Comparison of ENCODE assay signal across 35 cellular contexts in the genomic region with DNA sequence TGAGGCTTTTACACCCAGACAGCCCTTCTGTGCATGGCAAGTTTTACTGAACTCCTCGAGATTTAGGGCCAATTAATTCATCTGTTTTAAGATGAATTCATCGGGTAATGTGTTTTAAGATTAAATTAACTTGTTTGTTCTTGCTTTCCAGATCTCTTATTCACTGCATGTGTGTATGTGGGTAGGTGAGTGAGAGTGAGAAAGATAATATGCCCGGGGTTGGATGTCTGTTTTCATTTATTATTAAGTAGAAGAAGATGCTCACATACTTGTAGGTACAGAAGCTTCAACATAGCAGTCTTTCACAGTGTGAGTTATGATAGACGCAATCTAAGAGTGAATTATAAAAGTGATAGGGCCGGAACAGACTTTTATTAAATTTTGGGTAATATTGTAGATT.
"Had no signal": no experiment of that assay in that cellular context is flagged by ENCODE, and none has a peak within 500 bp of the region (broad histone marks: within the 10 kb centered on the region; RNA-seq: fewer than 3 reads in every experiment).

No MANE protein-coding gene starts in this region.

- H3K4me1 ChIP-seq: adrenal gland, body of pancreas had no signal

- ATAC-seq: activated CD8-positive, alpha-beta T cell treated with anti-CD3 and anti-CD28 coated beads for 36 hours; activated naive CD4-positive, alpha-beta T cell treated with anti-CD3 and anti-CD28 coated beads, Interleukin-2, amount 50 U/mL, for 72 hours; activated T-cell treated with anti-CD3 and anti-CD28 coated beads, Interleukin-2, amount 50 U/mL, for 4 hours; activated T-cell treated with anti-CD3 and anti-CD28 coated beads, Interleukin-2, amount 50 U/mL, for 72 hours; activated T-helper 17 cell treated with anti-CD3 and anti-CD28 coated beads, Interleukin-2, amount 50 U/mL, for 72 hours; body of pancreas had no signal

- H3K27me3 ChIP-seq: adrenal gland, body of pancreas, cardiac muscle cell had no signal

- H3K9me3 ChIP-seq: adrenal gland, body of pancreas had no signal

- H3K4me3 ChIP-seq: adrenal gland, body of pancreas, cardiac muscle cell had no signal

- H3K27ac ChIP-seq: adrenal gland, body of pancreas, cardiac muscle cell, VCaP had no signal

- H3K9me3 Mint-ChIP-seq: activated B cell treated with CpG ODN at 0.5 μM for 24 hours; activated CD4-positive, alpha-beta memory T cell treated with anti-CD3 and anti-CD28 coated beads for 36 hours; activated CD4-positive, alpha-beta T cell treated with anti-CD3 and anti-CD28 coated beads, Interleukin-2, amount 10 ng/mL, durations not matched to agents 24 days and 14 days; activated CD8-positive, alpha-beta T cell treated with anti-CD3 and anti-CD28 coated beads for 36 hours; activated naive CD4-positive, alpha-beta T cell treated with anti-CD3 and anti-CD28 coated beads for 36 hours; activated naive CD4-positive, alpha-beta T cell treated with anti-CD3 and anti-CD28 coated beads, Interleukin-2, amount 50 U/mL, for 72 hours; activated T-cell treated with anti-CD3 and anti-CD28 coated beads, Interleukin-2, amount 50 U/mL, for 4 hours; activated T-helper 1 cell treated with anti-CD3 and anti-CD28 coated beads, Interleukin-12 subunit alpha, Interleukin-12 subunit beta, Interleukin-2, Interleukin-4 antibody, amounts not matched to agents 30 ng/mL and 10 ng/mL and 1 ng/mL, durations not matched to agents 14 hours and 24 hours and 36 hours; activated T-helper 17 cell treated with anti-CD3 and anti-CD28 coated beads, Interleukin-2, amount 50 U/mL, for 72 hours; central memory CD8-positive, alpha-beta T cell; T-helper 1 cell treated with Interleukin-12 subunit alpha and Interleukin-12 subunit beta and Interleukin-4 antibody, amounts not matched to agents 30 μg/mL and 1 μg/mL, for 36 hours had no signal

- H3K4me1 Mint-ChIP-seq: activated B cell treated with CpG ODN at 0.5 μM for 24 hours; activated CD4-positive, alpha-beta T cell treated with anti-CD3 and anti-CD28 coated beads, Interleukin-2, amount 10 ng/mL, durations not matched to agents 24 days and 14 days; activated naive CD8-positive, alpha-beta T cell treated with anti-CD3 and anti-CD28 coated beads for 36 hours; activated T-helper 17 cell treated with anti-CD3 and anti-CD28 coated beads, Interleukin-2, amount 50 U/mL, for 72 hours had no signal

- DNase-seq: activated B cell treated with CpG ODN at 0.5 μM for 24 hours; activated CD4-positive, alpha-beta memory T cell treated with anti-CD3 and anti-CD28 coated beads for 36 hours; activated CD4-positive, alpha-beta T cell treated with anti-CD3 and anti-CD28 coated beads for 4 hours; activated CD4-positive, alpha-beta T cell treated with anti-CD3 and anti-CD28 coated beads, Interleukin-2, amount 10 ng/mL, durations not matched to agents 24 days and 14 days; activated CD4-positive, alpha-beta T cell treated with anti-CD3 and anti-CD28 coated beads, Interleukin-2, amount 50 U/mL, for 1 hour; activated CD4-positive, alpha-beta T cell treated with anti-CD3 and anti-CD28 coated beads, Interleukin-2, amount 50 U/mL, for 4 hours; activated CD4-positive, CD25-positive, alpha-beta regulatory T cell treated with anti-CD3 and anti-CD28 coated beads, Interleukin-2, amount 50 U/mL, for 72 hours; activated CD8-positive, alpha-beta memory T cell treated with anti-CD3 and anti-CD28 coated beads, Interleukin-2, amount 50 U/mL, for 4 hours; activated CD8-positive, alpha-beta T cell treated with anti-CD3 and anti-CD28 coated beads for 36 hours; activated effector memory CD4-positive, alpha-beta T cell treated with anti-CD3 and anti-CD28 coated beads, Interleukin-2, amount 50 U/mL, for 16 hours; activated gamma-delta T cell treated with Interleukin-2 at 50 U/mL for 16 hours; activated naive CD4-positive, alpha-beta T cell; activated naive CD4-positive, alpha-beta T cell treated with anti-CD3 and anti-CD28 coated beads for 36 hours; activated naive CD4-positive, alpha-beta T cell treated with anti-CD3 and anti-CD28 coated beads, Interleukin-2, amount 50 U/mL, for 16 hours; activated naive CD8-positive, alpha-beta T cell treated with anti-CD3 and anti-CD28 coated beads for 36 hours; activated T-cell treated with anti-CD3 and anti-CD28 coated beads for 4 hours; activated T-cell treated with anti-CD3 and anti-CD28 coated beads, Interleukin-2, amount 50 U/mL, for 1 hour; activated T-cell treated with anti-CD3 and anti-CD28 coated beads, Interleukin-2, amount 50 U/mL, for 4 hours; activated T-cell treated with anti-CD3 and anti-CD28 coated beads, Interleukin-2, amount 50 U/mL, for 72 hours; adrenal gland; amniotic stem cell; aorta; body of pancreas; caudate nucleus; T-helper 1 cell; T-helper 2 cell; T-helper 9 cell had no signal

- H3K27ac Mint-ChIP-seq: activated B cell treated with CpG ODN at 0.5 μM for 24 hours; activated CD4-positive, alpha-beta memory T cell treated with anti-CD3 and anti-CD28 coated beads for 36 hours; activated CD4-positive, alpha-beta T cell treated with anti-CD3 and anti-CD28 coated beads, Interleukin-2, amount 10 ng/mL, durations not matched to agents 24 days and 14 days; activated CD8-positive, alpha-beta T cell treated with anti-CD3 and anti-CD28 coated beads for 36 hours; activated naive CD4-positive, alpha-beta T cell treated with anti-CD3 and anti-CD28 coated beads for 36 hours; activated naive CD4-positive, alpha-beta T cell treated with anti-CD3 and anti-CD28 coated beads, Interleukin-2, amount 50 U/mL, for 72 hours; activated naive CD8-positive, alpha-beta T cell treated with anti-CD3 and anti-CD28 coated beads for 36 hours; activated T-cell treated with anti-CD3 and anti-CD28 coated beads, Interleukin-2, amount 50 U/mL, for 72 hours; activated T-helper 1 cell treated with anti-CD3 and anti-CD28 coated beads, Interleukin-12 subunit alpha, Interleukin-12 subunit beta, Interleukin-2, Interleukin-4 antibody, amounts not matched to agents 30 ng/mL and 10 ng/mL and 1 ng/mL, durations not matched to agents 14 hours and 24 hours and 36 hours; activated T-helper 17 cell treated with anti-CD3 and anti-CD28 coated beads, Interleukin-2, amount 50 U/mL, for 72 hours; T-helper 1 cell treated with Interleukin-12 subunit alpha and Interleukin-12 subunit beta and Interleukin-4 antibody, amounts not matched to agents 30 μg/mL and 1 μg/mL, for 36 hours; T-helper 2 cell treated with Interferon-gamma antibody and Interleukin-4, amounts not matched to agents 5 μg/mL and 100 μg/mL, for 36 hours had no signal

- H3K4me3 Mint-ChIP-seq: activated B cell treated with CpG ODN at 0.5 μM for 24 hours; activated CD4-positive, alpha-beta memory T cell treated with anti-CD3 and anti-CD28 coated beads for 36 hours; activated CD4-positive, alpha-beta T cell treated with anti-CD3 and anti-CD28 coated beads, Interleukin-2, amount 10 ng/mL, durations not matched to agents 24 days and 14 days; activated CD8-positive, alpha-beta T cell treated with anti-CD3 and anti-CD28 coated beads for 36 hours; activated naive CD4-positive, alpha-beta T cell treated with anti-CD3 and anti-CD28 coated beads for 36 hours; activated naive CD8-positive, alpha-beta T cell treated with anti-CD3 and anti-CD28 coated beads for 36 hours; activated T-cell treated with anti-CD3 and anti-CD28 coated beads, Interleukin-2, amount 50 U/mL, for 4 hours; activated T-cell treated with anti-CD3 and anti-CD28 coated beads, Interleukin-2, amount 50 U/mL, for 72 hours; activated T-helper 1 cell treated with anti-CD3 and anti-CD28 coated beads, Interleukin-12 subunit alpha, Interleukin-12 subunit beta, Interleukin-2, Interleukin-4 antibody, amounts not matched to agents 30 ng/mL and 10 ng/mL and 1 ng/mL, durations not matched to agents 14 hours and 24 hours and 36 hours; activated T-helper 17 cell treated with anti-CD3 and anti-CD28 coated beads, Interleukin-2, amount 50 U/mL, for 72 hours; central memory CD8-positive, alpha-beta T cell; T-helper 1 cell treated with Interleukin-12 subunit alpha and Interleukin-12 subunit beta and Interleukin-4 antibody, amounts not matched to agents 30 μg/mL and 1 μg/mL, for 36 hours; T-helper 2 cell treated with Interferon-gamma antibody and Interleukin-4, amounts not matched to agents 5 μg/mL and 100 μg/mL, for 36 hours had no signal

- H3K27me3 Mint-ChIP-seq: activated B cell treated with CpG ODN at 0.5 μM for 24 hours; activated CD4-positive, alpha-beta memory T cell treated with anti-CD3 and anti-CD28 coated beads for 36 hours; activated CD4-positive, alpha-beta T cell treated with anti-CD3 and anti-CD28 coated beads, Interleukin-2, amount 10 ng/mL, durations not matched to agents 24 days and 14 days; activated CD8-positive, alpha-beta T cell treated with anti-CD3 and anti-CD28 coated beads for 36 hours; activated naive CD8-positive, alpha-beta T cell treated with anti-CD3 and anti-CD28 coated beads for 36 hours; activated T-helper 17 cell treated with anti-CD3 and anti-CD28 coated beads, Interleukin-2, amount 50 U/mL, for 72 hours; central memory CD8-positive, alpha-beta T cell had no signal

- H3K36me3 ChIP-seq: adrenal gland, cardiac muscle cell had no signal
